In the genomic region with DNA sequence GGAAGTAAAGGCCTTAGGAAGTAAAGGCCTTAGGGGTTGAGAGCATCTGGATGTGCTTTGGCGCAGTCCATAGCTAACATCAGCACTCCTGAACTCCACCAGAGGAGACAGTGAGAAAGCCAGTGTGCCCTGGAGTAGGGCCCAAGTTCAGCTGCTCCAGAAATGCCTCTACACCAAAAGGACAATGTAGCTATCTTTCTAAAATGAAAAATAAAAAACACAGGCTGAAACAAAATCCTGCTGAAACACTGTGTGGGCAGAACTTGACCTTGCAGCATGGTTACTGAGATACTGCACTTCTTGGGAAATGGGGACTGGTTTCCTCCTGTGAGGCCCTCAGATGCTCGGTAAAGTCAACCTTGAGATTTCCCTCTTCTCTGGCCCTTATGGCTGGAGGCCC, we compare ENCODE assay signal across 14 cellular contexts. TPM values are rescaled to one million over a fixed set of nuclear protein-coding genes. Genes with fewer than 3 reads are reported as not detected.
DNase-seq lines count a peak whose midpoint lies in the region; ATAC-seq and TF ChIP-seq lines count a peak whose summit lies in the region.
"Had no signal": no experiment of that assay in that cellular context is flagged by ENCODE, and none has a peak within 500 bp of the region (broad histone marks: within the 10 kb centered on the region; RNA-seq: fewer than 3 reads in every experiment).

No MANE protein-coding gene starts in this region.

- RAD21 ChIA-PET in HCT116 (lab: Charles Lee; ENCODE audit: low non-redundant PET in 1 of 2, low total read pairs in 2 of 2, uncharacterized antibody in 2 of 2, unreplicated experiment in 2 of 2), result no interaction called here

- BruUV-seq in HCT116 (replicated peaks; lab: Mats Ljungman, UMichigan), result no TSS peak

- 12 to 36% (median 13%) methylated on average over 2 of the region's 2 CpGs for WGBS in ovary, 3 donors

- H3K9me2 ChIP-seq in HCT116 (ENCODE audit: insufficient read depth), result no peaks in the 10 kb centered on the region

- no peak overlapping the region for H3K4me3 Mint-ChIP-seq in WTC11
- no peak overlapping the region for H3K4me3 Mint-ChIP-seq in stimulated activated memory B cell treated with anti-CD40 and anti-IgM and Interleukin-4, amounts not matched to agents 10 μg/mL and 1 μg/mL and 100 μg/mL, for 72 hours
- H3K4me3 Mint-ChIP-seq: CD14-positive monocyte had no signal

- H3K9me3 ChIP-seq in HCT116 (ENCODE audit: control insufficient read depth in 1 of 2, insufficient read depth in 1 of 2, low read depth in 1 of 2, low read length in 2 of 2), result no peaks in the 10 kb centered on the region
- H3K9me3 ChIP-seq in ovary, result no peaks in the 10 kb centered on the region
- H3K9me3 ChIP-seq: A549 had no signal

- TF ChIP-seq CTCF in HCT116 (IDR thresholded peaks at IDR 0.05 in 2 of 3, conservative IDR thresholded peaks at IDR 0.05 in 1 of 3; ENCODE audit: borderline replicate concordance in 1 of 3, insufficient read depth in 1 of 3, low read depth in 2 of 3, low read length in 2 of 3), result no peak
- TF ChIP-seq CTCF in WTC11 (IDR thresholded peaks at IDR 0.05), result no peak
- TF ChIP-seq CTCF in fibroblast of pulmonary artery (IDR thresholded peaks at IDR 0.05; ENCODE audit: low read length, missing control alignments), result no peak
- no peak for TF ChIP-seq CTCF in ovary (IDR thresholded peaks at IDR 0.05)

- 0 out of 2 replicates have a peak overlapping the region, but pooled peaks have one; percentile 28 for H3K27ac Mint-ChIP-seq in WTC11
- no peak overlapping the region for H3K27ac Mint-ChIP-seq in stimulated activated memory B cell treated with anti-CD40 and anti-IgM and Interleukin-4, amounts not matched to agents 10 μg/mL and 1 μg/mL and 100 μg/mL, for 72 hours

- H2AFZ ChIP-seq in HCT116 (ENCODE audit: low read depth, low read length, poor library complexity, severe bottlenecking), result no peak overlapping the region
- H2AFZ ChIP-seq: GM23248 had no signal

- TF ChIP-seq EP300 in ovary (IDR thresholded peaks at IDR 0.05), result no peak

- peaks cover 3% of the 10 kb centered on the region; the same call in 1 of the 2 replicates for H3K36me3 Mint-ChIP-seq in WTC11
- peaks cover 10% of the 10 kb centered on the region for H3K36me3 Mint-ChIP-seq in stimulated activated memory B cell treated with anti-CD40 and anti-IgM and Interleukin-4, amounts not matched to agents 10 μg/mL and 1 μg/mL and 100 μg/mL, for 72 hours

- POLR2A ChIA-PET in HCT116 (lab: Charles Lee) (no interaction called here), WTC11 (lab: Charles Lee) (no interaction called here)

- no peak for TF ChIP-seq RAD21 in HCT116 (IDR thresholded peaks at IDR 0.05; ENCODE audit: low read depth)

- DNase-seq in HCT116 (ENCODE audit: low read depth, low spot score) (no peak), WTC11 (ENCODE audit: low spot score) (no peak), fibroblast of pulmonary artery (ENCODE audit: low read depth) (peak; percentile 52), ovary (peak; percentile 42 to 75 (median 61)), NCI-H1436 (lab: John Stamatoyannopoulos, UW) (no peak), caudate nucleus (lab: John Stamatoyannopoulos, UW) (no peak), Kasumi-1 (lab: John Stamatoyannopoulos, UW) (no peak)
- DNase-seq: COR-L47, GM23248, NCI-H1930, NCI-H446 had no signal

- H3K27me3 ChIP-seq in HCT116 (ENCODE audit: insufficient read depth, low read length) (no peaks in the 10 kb centered on the region), ovary (no peaks in the 10 kb centered on the region)

- H3K27ac ChIP-seq in HCT116 (ENCODE audit: low read depth, low read length) (no peak overlapping the region), ovary (peak overlapping the region in 1 of 2 donors; percentile 18), caudate nucleus (ENCODE audit: low read depth, low read length) (no peak overlapping the region)
- H3K27ac ChIP-seq: GM23248 had no signal

- 0 out of 2 replicates have a peak overlapping the region, but pooled peaks have one; percentile 10 for H3K9ac ChIP-seq in HCT116 (ENCODE audit: low read length)
- H3K9ac ChIP-seq: GM23248 had no signal

- peaks cover 99% of the 10 kb centered on the region for H3K79me2 ChIP-seq in HCT116 (ENCODE audit: insufficient read depth, low read length)

- H4K20me1 ChIP-seq in HCT116 (ENCODE audit: insufficient read depth), result peaks cover 12% of the 10 kb centered on the region; the same call in 1 of the 2 replicates

- H3K36me3 ChIP-seq in HCT116 (ENCODE audit: control insufficient read depth in 1 of 2, insufficient read depth in 2 of 2, low read length in 2 of 2), result no peaks in the 10 kb centered on the region
- no peaks in the 10 kb centered on the region for H3K36me3 ChIP-seq in ovary

- H3K9me3 Mint-ChIP-seq in WTC11, result peaks cover 5% of the 10 kb centered on the region
- H3K9me3 Mint-ChIP-seq in stimulated activated memory B cell treated with anti-CD40 and anti-IgM and Interleukin-4, amounts not matched to agents 10 μg/mL and 1 μg/mL and 100 μg/mL, for 72 hours, result no peaks in the 10 kb centered on the region
- H3K9me3 Mint-ChIP-seq: CD14-positive monocyte had no signal

- CTCF ChIA-PET in HCT116 (lab: Charles Lee), result no interaction called here
- CTCF ChIA-PET in WTC11 (lab: Charles Lee), result no interaction called here

- peaks cover 43 to 70% of the 10 kb centered on the region in 2 experiments for H3K4me1 ChIP-seq in HCT116 (ENCODE audit: control insufficient read depth in 1 of 2, insufficient read depth in 2 of 2, low read length in 2 of 2)
- H3K4me1 ChIP-seq in ovary (ENCODE audit: insufficient read depth), result peaks cover 22% of the 10 kb centered on the region

- H3K27me3 Mint-ChIP-seq in WTC11 (ENCODE audit: low read depth), result no peaks in the 10 kb centered on the region
- no peaks in the 10 kb centered on the region for H3K27me3 Mint-ChIP-seq in stimulated activated memory B cell treated with anti-CD40 and anti-IgM and Interleukin-4, amounts not matched to agents 10 μg/mL and 1 μg/mL and 100 μg/mL, for 72 hours

- H3K4me3 ChIP-seq in HCT116 (replicated peaks in 1 of 2; ENCODE audit: low read depth in 1 of 2, low read length in 2 of 2) (no peak overlapping the region), fibroblast of pulmonary artery (replicated peaks; ENCODE audit: low read depth, low read length) (no peak overlapping the region), ovary (no peak overlapping the region)
- H3K4me3 ChIP-seq: A549, GM23248 had no signal

- H3K4me2 ChIP-seq in HCT116 (ENCODE audit: low read length), result no peak overlapping the region
- H3K4me2 ChIP-seq: A549 had no signal

- intact Hi-C loops in HCT116 (cut with micrococcal nuclease), result no loop called here
- intact Hi-C loops in ovary (cut with DNase I), result no loop called here

- peaks cover 39% of the 10 kb centered on the region for H3K4me1 Mint-ChIP-seq in WTC11
- peaks cover 6% of the 10 kb centered on the region for H3K4me1 Mint-ChIP-seq in stimulated activated memory B cell treated with anti-CD40 and anti-IgM and Interleukin-4, amounts not matched to agents 10 μg/mL and 1 μg/mL and 100 μg/mL, for 72 hours

- ATAC-seq in HCT116 (peak; percentile 48), WTC11 (no peak)
- ATAC-seq in stimulated activated memory B cell treated with anti-CD40 and anti-IgM and Interleukin-4, amounts not matched to agents 10 μg/mL and 1 μg/mL and 100 μg/mL, for 72 hours, result no peak

- TF ChIP-seq POLR2A in HCT116 (IDR thresholded peaks at IDR 0.05; ENCODE audit: borderline replicate concordance, extremely low read depth, insufficient read depth, insufficient read length), result no peak
- TF ChIP-seq POLR2A in ovary (IDR thresholded peaks at IDR 0.05), result no peak

TF ChIP-seq in HCT116, 20 proteins besides CTCF, POLR2A, EP300 and RAD21 (continues in another document):
- TF ChIP-seq JUND (IDR thresholded peaks at IDR 0.05), result no peak

TF ChIP-seq in WTC11, 78 proteins besides CTCF, POLR2A, EP300 and RAD21 (continues in another document):
- TF ChIP-seq, protein P1, sequence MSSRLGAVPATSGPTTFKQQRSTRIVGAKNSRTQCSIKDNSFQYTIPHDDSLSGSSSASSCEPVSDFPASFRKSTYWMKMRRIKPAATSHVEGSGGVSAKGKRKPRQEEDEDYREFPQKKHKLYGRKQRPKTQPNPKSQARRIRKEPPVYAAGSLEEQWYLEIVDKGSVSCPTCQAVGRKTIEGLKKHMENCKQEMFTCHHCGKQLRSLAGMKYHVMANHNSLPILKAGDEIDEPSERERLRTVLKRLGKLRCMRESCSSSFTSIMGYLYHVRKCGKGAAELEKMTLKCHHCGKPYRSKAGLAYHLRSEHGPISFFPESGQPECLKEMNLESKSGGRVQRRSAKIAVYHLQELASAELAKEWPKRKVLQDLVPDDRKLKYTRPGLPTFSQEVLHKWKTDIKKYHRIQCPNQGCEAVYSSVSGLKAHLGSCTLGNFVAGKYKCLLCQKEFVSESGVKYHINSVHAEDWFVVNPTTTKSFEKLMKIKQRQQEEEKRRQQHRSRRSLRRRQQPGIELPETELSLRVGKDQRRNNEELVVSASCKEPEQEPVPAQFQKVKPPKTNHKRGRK (CRISPR knock-in tag; IDR thresholded peaks at IDR 0.05; ENCODE audit: borderline replicate concordance), result no peak
- no peak for TF ChIP-seq ZNF138 (CRISPR knock-in tag; conservative IDR thresholded peaks at IDR 0.05)

RNA-seq across cellular contexts. Expression of a gene that starts 29.3 kb away (rescaled TPM):
- 59.5 TPM for total RNA-seq in HCT116 (2021; ENCODE audit: unreplicated experiment)
- 23.7 and 24.4 TPM in 2 replicates for polyA plus RNA-seq in HCT116 (2012)
- 11.1 to 16.6 TPM (median 13.2 TPM) in 3 replicates for total RNA-seq in WTC11 (2021)
- total RNA-seq in ovary, result 10 to 100 TPM; 18.7 to 32.6 (median 22.4) TPM
- 10 to 100 TPM in 1 of 2 donors, 1 to 10 TPM in 1; 8.2 to 10.0 TPM for polyA plus RNA-seq in ovary

Comparison
In these comparisons a context has a peak if more than half of its experiments do, and no peak if none do; other contexts are left out.
1. DNase-seq: peak in fibroblast of pulmonary artery (single experiment) and ovary (5 of 5); none in HCT116 (single experiment), WTC11 (single experiment), NCI-H1436 (single experiment), caudate nucleus (0 of 61) and Kasumi-1 (0 of 2).